In genomic region chr6:109690373-109690739, GRCh38 we compare ENCODE assay signal across 8 cellular contexts. TPM values are rescaled to one million over a fixed set of nuclear protein-coding genes. Genes with fewer than 3 reads are reported as not detected.
A peak's percentile ranks its signal among the peaks of the same experiment; 100 is the strongest.
DNase-seq lines count a peak whose midpoint lies in the region; ATAC-seq and TF ChIP-seq lines count a peak whose summit lies in the region.

No MANE protein-coding gene starts in this region.

- intact Hi-C loops in activated CD4-positive, alpha-beta T cell treated with anti-CD3 and anti-CD28 coated beads for 36 hours (cut with DNase I, micrococcal nuclease), result loop anchor here (2.0 to 10.0 kb wide), 11 partner anchors 93 to 1396 kb away; partner anchors contain the start of genes PPIL6 (in 2 of the 2), SMPD2 (in 2 of the 2), AFG1L (in 1 of the 2) and AMD1 (in 1 of the 2)
- intact Hi-C loops in lower leg skin (cut with DNase I; ENCODE audit: low total_unique reads), result no loop called here

- peak; percentile 40 for ATAC-seq in HG02610 (IDR thresholded peaks at IDR 0.05; ENCODE audit: unreplicated experiment)
- ATAC-seq in activated CD4-positive, alpha-beta T cell treated with anti-CD3 and anti-CD28 coated beads for 36 hours, result peak; percentile 35

- peak overlapping the region; percentile 94 for H3K4me3 Mint-ChIP-seq in activated CD4-positive, alpha-beta T cell treated with anti-CD3 and anti-CD28 coated beads for 36 hours
- H3K4me3 Mint-ChIP-seq in chondrocyte (ENCODE audit: unreplicated experiment), result peak overlapping the region; percentile 96

- H3K4me3 ChIP-seq in GM12865 (ENCODE audit: low read depth, low read length) (peak overlapping the region; percentile 100), lower leg skin (ENCODE audit: low read depth, poor library complexity, severe bottlenecking) (peak overlapping the region; percentile 80)

- TF ChIP-seq CTCF in GM12865 (IDR thresholded peaks at IDR 0.05; ENCODE audit: insufficient read depth, low read depth, low read length, missing control alignments), result no peak
- no peak for TF ChIP-seq CTCF in chondrocyte (IDR thresholded peaks at IDR 0.05)
- TF ChIP-seq CTCF in lower leg skin (IDR thresholded peaks at IDR 0.05), result no peak

- WGBS in lower leg skin, 2 donors, result 1% methylated on average over 24 of the region's 24 CpGs

- H3K36me3 Mint-ChIP-seq in activated CD4-positive, alpha-beta T cell treated with anti-CD3 and anti-CD28 coated beads for 36 hours (ENCODE audit: low read depth), result no peaks in the 10 kb centered on the region
- no peaks in the 10 kb centered on the region for H3K36me3 Mint-ChIP-seq in chondrocyte (ENCODE audit: low read depth)

- CTCF ChIA-PET in activated CD4-positive, alpha-beta T cell treated with anti-CD3 and anti-CD28 coated beads for 36 hours (lab: Charles Lee), result interaction anchor here (2.6 kb wide), 2 partner anchors 11 to 350 kb away, joined by 11 to 18 read pairs; no protein-coding TSS in a partner anchor

- H3K4me1 Mint-ChIP-seq in activated CD4-positive, alpha-beta T cell treated with anti-CD3 and anti-CD28 coated beads for 36 hours, result peaks cover 41% of the 10 kb centered on the region
- peaks cover 25% of the 10 kb centered on the region for H3K4me1 Mint-ChIP-seq in chondrocyte (ENCODE audit: low read depth)

- no peaks in the 10 kb centered on the region for H3K9me3 Mint-ChIP-seq in activated CD4-positive, alpha-beta T cell treated with anti-CD3 and anti-CD28 coated beads for 36 hours (ENCODE audit: low read depth)
- peaks cover 5% of the 10 kb centered on the region for H3K9me3 Mint-ChIP-seq in chondrocyte (ENCODE audit: low read depth)

- DNase-seq in GM12865 (ENCODE audit: low read depth) (peak; percentile 58), NCI-H1105 (lab: John Stamatoyannopoulos, UW) (peak; percentile 79), chondrocyte (ENCODE audit: low spot score) (peak; percentile 83), lower leg skin (ENCODE audit: low spot score in 2 of 2) (peak in 1 of 2 donors; percentile 91), HCEC 1CT (no peak)
- peak; percentile 84 for DNase-seq in activated CD4-positive, alpha-beta T cell treated with anti-CD3 and anti-CD28 coated beads for 36 hours
- DNase-seq in stimulated activated CD4-positive, alpha-beta T cell treated with anti-CD3 and anti-CD28 coated beads, Interleukin-4, amount 100 ng/mL, for 48 hours (ENCODE audit: low read depth in 2 of 2), result peak; percentile 56 to 58

- POLR2A ChIA-PET in activated CD4-positive, alpha-beta T cell treated with anti-CD3 and anti-CD28 coated beads for 36 hours (lab: Charles Lee), result no interaction called here

- no peaks in the 10 kb centered on the region for H3K27me3 Mint-ChIP-seq in activated CD4-positive, alpha-beta T cell treated with anti-CD3 and anti-CD28 coated beads for 36 hours
- no peaks in the 10 kb centered on the region for H3K27me3 Mint-ChIP-seq in chondrocyte (ENCODE audit: low read depth)

- H3K27ac Mint-ChIP-seq in activated CD4-positive, alpha-beta T cell treated with anti-CD3 and anti-CD28 coated beads for 36 hours, result peak overlapping the region; percentile 92
- peak overlapping the region; percentile 94 for H3K27ac Mint-ChIP-seq in chondrocyte (ENCODE audit: unreplicated experiment)

- TF ChIP-seq POLR2A in lower leg skin (IDR thresholded peaks at IDR 0.05), result no peak

RNA-seq across cellular contexts. Expression of gene AK9, which starts 0.6 kb away (rescaled TPM):
- 1 to 10 TPM; 3.5 to 5.2 TPM for total RNA-seq in activated CD4-positive, alpha-beta T cell treated with anti-CD3 and anti-CD28 coated beads for 36 hours
- 3.4 to 4.5 TPM (median 4.4 TPM) in 3 replicates for total RNA-seq in chondrocyte
- 10 to 100 TPM in 1 of 4 donors, 1 to 10 TPM in 3; 4.1 to 10.3 (median 6.4) TPM for total RNA-seq in lower leg skin

RNA-seq across cellular contexts. Expression of gene FIG4, which starts 0.7 kb away (rescaled TPM):
- total RNA-seq in activated CD4-positive, alpha-beta T cell treated with anti-CD3 and anti-CD28 coated beads for 36 hours, result 10 to 100 TPM; 14.4 to 17.5 TPM
- total RNA-seq in chondrocyte (10.4 to 14.1 TPM (median 13.0 TPM) in 3 replicates), lower leg skin (10 to 100 TPM in 2 of 4 donors, 1 to 10 TPM in 2; 6.9 to 17.1 (median 10.6) TPM)
